ENCODE assay signal across 8 cellular contexts in the genomic region with DNA sequence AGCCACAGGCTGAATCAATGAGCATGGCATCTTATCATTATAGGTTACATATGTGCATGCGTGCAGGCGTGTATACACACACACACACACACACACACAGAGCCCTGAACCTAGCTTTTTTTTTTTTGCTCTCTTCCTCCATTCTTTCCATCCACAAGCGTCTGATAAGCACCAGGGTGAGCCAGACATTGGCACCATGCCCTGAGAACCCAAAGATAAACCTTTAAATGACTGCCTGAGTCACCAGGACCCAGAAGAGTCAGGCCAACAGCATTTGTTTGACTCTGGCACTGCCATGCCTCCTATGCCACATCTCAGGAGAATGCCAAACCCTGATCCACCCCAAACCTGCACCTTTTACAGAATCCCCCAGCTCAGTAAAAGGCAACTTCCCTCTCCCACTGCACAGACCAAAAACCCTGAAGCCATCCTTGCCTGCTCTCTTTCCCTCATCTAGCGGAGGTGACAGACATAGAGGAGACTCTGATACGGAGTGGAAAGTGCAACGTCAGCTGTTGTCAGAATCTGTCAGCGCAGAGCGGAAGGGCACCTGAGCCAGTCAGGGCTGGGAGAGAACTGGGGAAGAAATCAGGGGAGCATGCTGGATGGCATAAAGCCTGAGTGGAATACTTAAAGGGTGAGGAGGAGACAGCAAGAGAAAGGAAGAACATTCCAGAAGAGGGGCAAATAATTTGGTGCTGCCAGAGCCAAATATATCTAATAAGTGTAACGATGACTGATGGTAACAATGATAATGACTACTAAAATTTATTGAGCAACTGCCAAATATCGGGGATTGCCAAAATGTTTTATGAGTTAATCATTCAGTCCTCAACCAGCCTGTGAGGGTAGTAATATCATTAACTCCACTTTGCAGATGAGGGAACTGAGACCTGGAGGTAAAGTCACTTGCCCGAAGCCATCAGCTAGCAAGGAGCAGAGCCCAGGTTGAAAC. TPM values are rescaled to one million over a fixed set of nuclear protein-coding genes. Genes with fewer than 3 reads are reported as not detected.
DNase-seq lines count a peak whose midpoint lies in the region; ATAC-seq and TF ChIP-seq lines count a peak whose summit lies in the region.

No MANE protein-coding gene starts in this region.

- H3K9me3 ChIP-seq in esophagus squamous epithelium (no peaks in the 10 kb centered on the region), WERI-Rb-1 (ENCODE audit: severe bottlenecking) (no peaks in the 10 kb centered on the region)

- no peak for TF ChIP-seq POLR2A in esophagus squamous epithelium (IDR thresholded peaks at IDR 0.05)

- H3K4me1 ChIP-seq in esophagus squamous epithelium: peaks cover 27 to 48% (median 29%) of the 10 kb centered on the region in 3 donors

- 48 to 54% methylated on average over 10 to 11 of the region's 11 CpGs for WGBS in esophagus squamous epithelium, 2 donors

- POLR2A ChIA-PET in activated CD4-positive, alpha-beta T cell treated with anti-CD3 and anti-CD28 coated beads, Interleukin-2, amount 10 ng/mL, durations not matched to agents 7 days and 5 days (lab: Charles Lee): interaction anchor here (0.6 kb wide), 1 partner anchor 26 kb away, joined by 5 read pairs; no protein-coding TSS in a partner anchor

- DNase-seq in Right ventricle myocardium inferior (ENCODE audit: missing footprints) (no peak), cardiac septum (ENCODE audit: low spot score) (no peak), esophagus squamous epithelium (lab: John Stamatoyannopoulos, UW) (no peak), renal cortical epithelial cell (ENCODE audit: low read depth) (peak; percentile 88), WERI-Rb-1 (no peak), NCI-H510A treated with DMSO at 0.1 percent for 48 hours (lab: John Stamatoyannopoulos, UW) (no peak)
- DNase-seq in activated CD4-positive, alpha-beta T cell treated with anti-CD3 and anti-CD28 coated beads, Interleukin-2, amount 10 ng/mL, durations not matched to agents 7 days and 5 days: peak; percentile 20

- H3K4me3 Mint-ChIP-seq in activated CD4-positive, alpha-beta T cell treated with anti-CD3 and anti-CD28 coated beads, Interleukin-2, amount 10 ng/mL, durations not matched to agents 7 days and 5 days: peak overlapping the region; percentile 90

- TF ChIP-seq CTCF in esophagus squamous epithelium (IDR thresholded peaks at IDR 0.05): no peak
- TF ChIP-seq CTCF in WERI-Rb-1 (IDR thresholded peaks at IDR 0.05; ENCODE audit: low read depth, low read length): no peak

- peaks cover 77% of the 10 kb centered on the region for H3K4me1 Mint-ChIP-seq in activated CD4-positive, alpha-beta T cell treated with anti-CD3 and anti-CD28 coated beads, Interleukin-2, amount 10 ng/mL, durations not matched to agents 7 days and 5 days

- no peaks in the 10 kb centered on the region for H3K27me3 ChIP-seq in esophagus squamous epithelium
- no peaks in the 10 kb centered on the region for H3K27me3 ChIP-seq in WERI-Rb-1 (ENCODE audit: insufficient read depth, low read depth, severe bottlenecking)

- peaks cover 57% of the 10 kb centered on the region for H3K36me3 Mint-ChIP-seq in activated CD4-positive, alpha-beta T cell treated with anti-CD3 and anti-CD28 coated beads, Interleukin-2, amount 10 ng/mL, durations not matched to agents 7 days and 5 days (ENCODE audit: low read depth)

- intact Hi-C loops in Right ventricle myocardium inferior (cut with DNase I): loop anchor here (2.0 kb wide), 1 partner anchor 115 kb away; no protein-coding TSS in a partner anchor
- intact Hi-C loops in cardiac septum (cut with DNase I): loop anchor here (5.0 to 10.0 kb wide), 2 partner anchors 118 to 265 kb away; a partner anchor contains a TSS
- intact Hi-C loops in esophagus squamous epithelium (cut with DNase I): loop anchor here (5.0 kb wide), 1 partner anchor 263 kb away; no protein-coding TSS in a partner anchor

- no peaks in the 10 kb centered on the region for H3K27me3 Mint-ChIP-seq in activated CD4-positive, alpha-beta T cell treated with anti-CD3 and anti-CD28 coated beads, Interleukin-2, amount 10 ng/mL, durations not matched to agents 7 days and 5 days

- H3K4me3 ChIP-seq in esophagus squamous epithelium (peak overlapping the region in 1 of 4 donors; percentile 4), WERI-Rb-1 (ENCODE audit: low read depth, low read length) (no peak overlapping the region)

- CTCF ChIA-PET in activated CD4-positive, alpha-beta T cell treated with anti-CD3 and anti-CD28 coated beads, Interleukin-2, amount 10 ng/mL, durations not matched to agents 7 days and 5 days (lab: Charles Lee): interaction anchor here (0.6 to 1.8 kb wide), 5 partner anchors 11 to 594 kb away, joined by 3 to 7 read pairs (median 3); no protein-coding TSS in a partner anchor

- H3K27ac ChIP-seq in esophagus squamous epithelium: peak overlapping the region in 3 of 4 donors; percentile 50 to 96 (median 88)
- no peak overlapping the region for H3K27ac ChIP-seq in WERI-Rb-1

- peak; percentile 35 for ATAC-seq in Right ventricle myocardium inferior
- ATAC-seq in GM21526 (IDR thresholded peaks at IDR 0.05; ENCODE audit: low FRiP score, unreplicated experiment): no peak

- H3K36me3 ChIP-seq in esophagus squamous epithelium (peaks cover 0 to 28% (median 0%) of the 10 kb centered on the region in 3 donors), WERI-Rb-1 (no peaks in the 10 kb centered on the region)

- H3K27ac Mint-ChIP-seq in activated CD4-positive, alpha-beta T cell treated with anti-CD3 and anti-CD28 coated beads, Interleukin-2, amount 10 ng/mL, durations not matched to agents 7 days and 5 days: peak overlapping the region; percentile 92

- no peaks in the 10 kb centered on the region for H3K9me3 Mint-ChIP-seq in activated CD4-positive, alpha-beta T cell treated with anti-CD3 and anti-CD28 coated beads, Interleukin-2, amount 10 ng/mL, durations not matched to agents 7 days and 5 days

RNA-seq across cellular contexts. Expression of a gene that starts 3.2 kb away (rescaled TPM):
- 13.2 TPM for total RNA-seq in Right ventricle myocardium inferior
- 12.5 TPM for total RNA-seq in cardiac septum
- total RNA-seq in activated CD4-positive, alpha-beta T cell treated with anti-CD3 and anti-CD28 coated beads, Interleukin-2, amount 10 ng/mL, durations not matched to agents 7 days and 5 days: 100 to 1,000 TPM; 121 to 129 TPM
- total RNA-seq in esophagus squamous epithelium: 10 to 100 TPM; 17.0 to 28.6 (median 22.1) TPM
- 37.9 and 61.8 TPM in 2 replicates for total RNA-seq in renal cortical epithelial cell

Comparison
In these comparisons a context has a peak if more than half of its experiments do, and no peak if none do; other contexts are left out.
1. DNase-seq: peak in activated CD4-positive, alpha-beta T cell treated with anti-CD3 and anti-CD28 coated beads, Interleukin-2, amount 10 ng/mL, durations not matched to agents 7 days and 5 days (single experiment) and renal cortical epithelial cell (single experiment); none in Right ventricle myocardium inferior (single experiment), cardiac septum (single experiment), esophagus squamous epithelium (single experiment), WERI-Rb-1 (single experiment) and NCI-H510A treated with DMSO at 0.1 percent for 48 hours (single experiment).